In genomic region chr22:23856721-23857605, GRCh38 we compare ENCODE assay signal across 8 cellular contexts. TPM values are rescaled to one million over a fixed set of nuclear protein-coding genes. Genes with fewer than 3 reads are reported as not detected.
DNase-seq lines count a peak whose midpoint lies in the region; ATAC-seq and TF ChIP-seq lines count a peak whose summit lies in the region.

No MANE protein-coding gene starts in this region.

- peak overlapping the region; percentile 91 for H3K4me2 ChIP-seq in H9 (ENCODE audit: insufficient read depth, insufficient read length, low read length)
- H3K4me2 ChIP-seq in osteoblast (ENCODE audit: insufficient read depth, low read length) = peak overlapping the region; percentile 100

- no peaks in the 10 kb centered on the region for H3K36me3 ChIP-seq in MG63
- no peaks in the 10 kb centered on the region for H3K36me3 ChIP-seq in osteoblast (ENCODE audit: insufficient read depth, low read length)

- no peaks in the 10 kb centered on the region for H3K27me3 ChIP-seq in H9 (ENCODE audit: insufficient read depth, low read length)
- H3K27me3 ChIP-seq in MG63 = no peaks in the 10 kb centered on the region
- H3K27me3 ChIP-seq in osteoblast (ENCODE audit: insufficient read depth, low read length) = no peaks in the 10 kb centered on the region

- H3K4me3 ChIP-seq in MG63 = peak overlapping the region; percentile 65
- H3K4me3 ChIP-seq in osteoblast (ENCODE audit: insufficient read depth, low read length) = peak overlapping the region; percentile 93

- H3K36me3 Mint-ChIP-seq in activated T-cell treated with anti-CD3 and anti-CD28 coated beads, Interleukin-2, amount 50 U/mL, for 24 hours (ENCODE audit: low read depth) = no peaks in the 10 kb centered on the region
- H3K36me3 Mint-ChIP-seq in H9 (ENCODE audit: insufficient read depth in 1 of 3, low read depth in 3 of 3) = no peaks in the 10 kb centered on the region
- no peaks in the 10 kb centered on the region for H3K36me3 Mint-ChIP-seq in activated naive CD4-positive, alpha-beta T cell treated with anti-CD3 and anti-CD28 coated beads, Interleukin-2, amount 10 ng/mL, durations not matched to agents 7 days and 5 days
- H3K36me3 Mint-ChIP-seq in glutamatergic neuron (ENCODE audit: unreplicated experiment) = no peaks in the 10 kb centered on the region

- no peaks in the 10 kb centered on the region for H3K79me2 ChIP-seq in H9 (ENCODE audit: insufficient read depth, low read length)
- no peaks in the 10 kb centered on the region for H3K79me2 ChIP-seq in osteoblast (ENCODE audit: insufficient read depth, low read length)

- H3K9ac ChIP-seq in H9 (ENCODE audit: extremely low read depth, insufficient read length, low read length) = peak overlapping the region; percentile 49

- H2AFZ ChIP-seq in H9 (ENCODE audit: low read length) (no peak overlapping the region), osteoblast (ENCODE audit: low read length) (peak overlapping the region; percentile 100)

- H2BK15ac ChIP-seq in H9 (ENCODE audit: low read depth, low read length) = no peak overlapping the region

- no peak for DNase-seq in activated T-cell treated with anti-CD3 and anti-CD28 coated beads, Interleukin-2, amount 50 U/mL, for 24 hours
- no peak for DNase-seq in activated T-cell treated with anti-CD3 and anti-CD28 coated beads, Interleukin-2, amount 50 U/mL, for 1 hour
- peak; percentile 71 for DNase-seq in H9
- no peak for DNase-seq in MG63
- no peak for DNase-seq in activated naive CD4-positive, alpha-beta T cell treated with anti-CD3 and anti-CD28 coated beads, Interleukin-2, amount 10 ng/mL, durations not matched to agents 7 days and 5 days
- DNase-seq in glutamatergic neuron = peak; percentile 67
- peak; percentile 94 for DNase-seq in osteoblast (ENCODE audit: insufficient read length, low spot score, missing footprints)

- H3K27ac ChIP-seq in H9 (ENCODE audit: insufficient read length, low read depth, low read length) (no peak overlapping the region), osteoblast (ENCODE audit: low read depth, low read length) (peak overlapping the region; percentile 69)

- H4K20me1 ChIP-seq in H9 (ENCODE audit: control insufficient read depth, insufficient read depth, insufficient read length) (no peaks in the 10 kb centered on the region), osteoblast (ENCODE audit: insufficient read depth, low read length) (peaks cover 3% of the 10 kb centered on the region)

- H3K9me3 Mint-ChIP-seq in activated T-cell treated with anti-CD3 and anti-CD28 coated beads, Interleukin-2, amount 50 U/mL, for 24 hours = no peaks in the 10 kb centered on the region
- H3K9me3 Mint-ChIP-seq in H9 = no peaks in the 10 kb centered on the region; a peak in 1 of 5 replicates
- H3K9me3 Mint-ChIP-seq in activated naive CD4-positive, alpha-beta T cell treated with anti-CD3 and anti-CD28 coated beads, Interleukin-2, amount 10 ng/mL, durations not matched to agents 7 days and 5 days = no peaks in the 10 kb centered on the region
- peaks cover 18% of the 10 kb centered on the region for H3K9me3 Mint-ChIP-seq in glutamatergic neuron (ENCODE audit: unreplicated experiment)

- H2BK12ac ChIP-seq in H9 (ENCODE audit: insufficient read length, low read depth, low read length) = no peak overlapping the region

- H3K4ac ChIP-seq in H9 (ENCODE audit: low read depth, low read length) = no peak overlapping the region

- H3K23me2 ChIP-seq in H9 (ENCODE audit: insufficient read length, low read depth, low read length, poor library complexity, severe bottlenecking) = peaks cover 14% of the 10 kb centered on the region

- H3T11ph ChIP-seq in H9 (ENCODE audit: low read length) = no peak overlapping the region

- no peak overlapping the region for H4K5ac ChIP-seq in H9 (ENCODE audit: insufficient read length, low read depth, low read length)

- H3K27ac Mint-ChIP-seq in activated T-cell treated with anti-CD3 and anti-CD28 coated beads, Interleukin-2, amount 50 U/mL, for 24 hours = peak overlapping the region; percentile 91
- H3K27ac Mint-ChIP-seq in H9 = peak overlapping the region; percentile 92 to 97 (median 95); a peak in 6 of 7 replicates
- H3K27ac Mint-ChIP-seq in activated naive CD4-positive, alpha-beta T cell treated with anti-CD3 and anti-CD28 coated beads, Interleukin-2, amount 10 ng/mL, durations not matched to agents 7 days and 5 days = peak overlapping the region; percentile 90
- H3K27ac Mint-ChIP-seq in glutamatergic neuron (ENCODE audit: unreplicated experiment) = peak overlapping the region; percentile 94

- no peaks in the 10 kb centered on the region for H3K79me1 ChIP-seq in H9 (ENCODE audit: insufficient read depth, low read depth, low read length, poor library complexity, severe bottlenecking)

- ATAC-seq in GM18520 (IDR thresholded peaks at IDR 0.05; ENCODE audit: unreplicated experiment) = no peak

- H3K14ac ChIP-seq in H9 (ENCODE audit: insufficient read depth, low read length) = peak overlapping the region; percentile 28

- no peak overlapping the region for H3K56ac ChIP-seq in H9 (ENCODE audit: insufficient read length, low read depth, low read length)

- no peak overlapping the region for H2AK5ac ChIP-seq in H9 (ENCODE audit: insufficient read length, low read length)

- H3K4me1 ChIP-seq in H9 (ENCODE audit: insufficient read depth, low read length) = 0 out of 2 replicates have a peak, but pooled peaks cover 2% of the 10 kb centered on the region
- peaks cover 10% of the 10 kb centered on the region for H3K4me1 ChIP-seq in osteoblast (ENCODE audit: insufficient read depth, low read length)

- CTCF ChIA-PET in activated naive CD4-positive, alpha-beta T cell treated with anti-CD3 and anti-CD28 coated beads, Interleukin-2, amount 10 ng/mL, durations not matched to agents 7 days and 5 days (lab: Charles Lee) = interaction anchor here (0.6 to 3.1 kb wide), 4 partner anchors 7 to 331 kb away, joined by 3 to 28 read pairs (median 4); partner anchors contain the start of gene MIF

- no peak overlapping the region for H2BK5ac ChIP-seq in H9 (ENCODE audit: insufficient read length, low read length)

- no peaks in the 10 kb centered on the region for H3K27me3 Mint-ChIP-seq in activated T-cell treated with anti-CD3 and anti-CD28 coated beads, Interleukin-2, amount 50 U/mL, for 24 hours
- H3K27me3 Mint-ChIP-seq in H9 (ENCODE audit: low read depth) (no peaks in the 10 kb centered on the region), glutamatergic neuron (ENCODE audit: unreplicated experiment) (peaks cover 5% of the 10 kb centered on the region)
- H3K27me3 Mint-ChIP-seq in activated naive CD4-positive, alpha-beta T cell treated with anti-CD3 and anti-CD28 coated beads, Interleukin-2, amount 10 ng/mL, durations not matched to agents 7 days and 5 days = peaks cover 27% of the 10 kb centered on the region

- no peak overlapping the region for H4K8ac ChIP-seq in H9 (replicated peaks; ENCODE audit: insufficient read length, low read depth, low read length)

- H2BK20ac ChIP-seq in H9 (ENCODE audit: low read depth, low read length, poor library complexity, severe bottlenecking) = no peak overlapping the region

- H3K18ac ChIP-seq in H9 (ENCODE audit: insufficient read length, low read depth, low read length) = peak overlapping the region; percentile 9

- WGBS in H9 (ENCODE audit: extremely low coverage, insufficient read length, low lambda C conversion rate) = no CpG with 5 or more reads among the region's 58 CpGs

- H3K4me3 Mint-ChIP-seq in activated T-cell treated with anti-CD3 and anti-CD28 coated beads, Interleukin-2, amount 50 U/mL, for 24 hours = peak overlapping the region; percentile 88
- H3K4me3 Mint-ChIP-seq in H9 (peak overlapping the region; percentile 83), glutamatergic neuron (ENCODE audit: unreplicated experiment) (peak overlapping the region; percentile 92)
- H3K4me3 Mint-ChIP-seq in activated naive CD4-positive, alpha-beta T cell treated with anti-CD3 and anti-CD28 coated beads, Interleukin-2, amount 10 ng/mL, durations not matched to agents 7 days and 5 days = peak overlapping the region; percentile 88

- TF ChIP-seq CTCF in H9 (conservative IDR thresholded peaks at IDR 0.05) (peak; percentile 38; the same call in 1 of the 3 replicates), glutamatergic neuron (IDR thresholded peaks at IDR 0.05; ENCODE audit: partially characterized antibody, unreplicated experiment) (no peak), osteoblast (IDR thresholded peaks at IDR 0.05; ENCODE audit: extremely low read depth, low read depth, low read length) (no peak)

- no peak overlapping the region for H4K91ac ChIP-seq in H9 (ENCODE audit: insufficient read length, low read depth, low read length)

- H3K23ac ChIP-seq in H9 (ENCODE audit: insufficient read length, low read depth, low read length) = no peak overlapping the region

- peaks cover 26% of the 10 kb centered on the region for H3K4me1 Mint-ChIP-seq in activated T-cell treated with anti-CD3 and anti-CD28 coated beads, Interleukin-2, amount 50 U/mL, for 24 hours (ENCODE audit: low read depth)
- H3K4me1 Mint-ChIP-seq in H9 (peaks cover 20 to 21% of the 10 kb centered on the region in 2 experiments), glutamatergic neuron (ENCODE audit: low read depth, unreplicated experiment) (peaks cover 14% of the 10 kb centered on the region)
- peaks cover 27% of the 10 kb centered on the region for H3K4me1 Mint-ChIP-seq in activated naive CD4-positive, alpha-beta T cell treated with anti-CD3 and anti-CD28 coated beads, Interleukin-2, amount 10 ng/mL, durations not matched to agents 7 days and 5 days

- H3K9me3 ChIP-seq in H9 (ENCODE audit: control insufficient read depth, low read depth, low read length) (no peaks in the 10 kb centered on the region), MG63 (no peaks in the 10 kb centered on the region), osteoblast (ENCODE audit: low read depth, low read length) (no peaks in the 10 kb centered on the region)

- H2BK120ac ChIP-seq in H9 (ENCODE audit: low read depth, low read length, poor library complexity, severe bottlenecking) = no peak overlapping the region

RNA-seq across cellular contexts. Expression of gene SLC2A11, which starts 0.7 kb away (rescaled TPM):
- total RNA-seq in H9 (2021) (12.1 and 15.0 TPM in 2 replicates), glutamatergic neuron (ENCODE audit: unreplicated experiment) (52.4 TPM), osteoblast (14.1 and 20.9 TPM in 2 replicates)
- total RNA-seq in MG63 (2014; rRNA removed; shearing (Covaris generic); ENCODE audit: low replicate concordance) = 0.27 and 0.30 TPM in 2 replicates

RNA-seq across cellular contexts. Expression of gene DERL3, which starts 18.2 kb away (rescaled TPM):
- total RNA-seq in H9 (2021) (9.0 and 9.8 TPM in 2 replicates), glutamatergic neuron (ENCODE audit: unreplicated experiment) (1.2 TPM), osteoblast (0.36 and 0.59 TPM in 2 replicates)
- total RNA-seq in MG63 (2014; rRNA removed; shearing (Covaris generic); ENCODE audit: low replicate concordance) = 0.42 and 0.72 TPM in 2 replicates

RNA-seq across cellular contexts. Expression of gene MIF, which starts 37.2 kb away (rescaled TPM):
- 1,068 and 1,091 TPM in 2 replicates for total RNA-seq in H9 (2021)
- total RNA-seq in MG63 (2014; rRNA removed; shearing (Covaris generic); ENCODE audit: low replicate concordance) = 527 and 1,011 TPM in 2 replicates
- total RNA-seq in glutamatergic neuron (ENCODE audit: unreplicated experiment) = 581 TPM
- 123 and 131 TPM in 2 replicates for total RNA-seq in osteoblast

Comparison
In these comparisons a context has a peak if more than half of its experiments do, and no peak if none do; other contexts are left out.
1. DNase-seq: peak in H9 (single experiment), glutamatergic neuron (single experiment) and osteoblast (single experiment); none in activated T-cell treated with anti-CD3 and anti-CD28 coated beads, Interleukin-2, amount 50 U/mL, for 24 hours (single experiment), activated T-cell treated with anti-CD3 and anti-CD28 coated beads, Interleukin-2, amount 50 U/mL, for 1 hour (single experiment), MG63 (single experiment) and activated naive CD4-positive, alpha-beta T cell treated with anti-CD3 and anti-CD28 coated beads, Interleukin-2, amount 10 ng/mL, durations not matched to agents 7 days and 5 days (single experiment).
2. RNA of gene SLC2A11, which starts 0.7 kb away (total RNA-seq): 52.4 TPM in glutamatergic neuron (single experiment), 12.1 to 15.0 TPM in H9 and 14.1 to 20.9 TPM in osteoblast; 0.27 to 0.30 TPM in MG63; every median in the first group is over 10 times any median in the second.
3. Peak in every context shown above with its lines, with median percentiles within 50 percentile points of each other: H3K27ac Mint-ChIP-seq and H3K4me3 Mint-ChIP-seq.